Comparison of ENCODE assay signal across 14 cellular contexts in genomic region chr1:22916469-22916817, GRCh38. TPM values are rescaled to one million over a fixed set of nuclear protein-coding genes. Genes with fewer than 3 reads are reported as not detected.
A peak's percentile ranks its signal among the peaks of the same experiment; 100 is the strongest.
DNase-seq lines count a peak whose midpoint lies in the region; ATAC-seq and TF ChIP-seq lines count a peak whose summit lies in the region.
"Had no signal": no experiment of that assay in that cellular context is flagged by ENCODE, and none has a peak within 500 bp of the region (broad histone marks: within the 10 kb centered on the region; RNA-seq: fewer than 3 reads in every experiment).

No MANE protein-coding gene starts in this region.

- no peak overlapping the region for H3K27ac ChIP-seq in substantia nigra (ENCODE audit: low read depth, low read length, poor library complexity, severe bottlenecking)
- H3K27ac ChIP-seq: adrenal gland had no signal

- H3K27me3 Mint-ChIP-seq in Calu3 (ENCODE audit: unreplicated experiment): peaks cover 14% of the 10 kb centered on the region

- no TSS peak for BruUV-seq in Calu3 (replicated peaks; lab: Mats Ljungman, UMichigan)

- DNase-seq in NCI-H1417 (lab: John Stamatoyannopoulos, UW) (peak; percentile 29 to 85 (median 71)), NCI-H1417 treated with DMSO at 0.1 percent for 48 hours (lab: John Stamatoyannopoulos, UW) (no peak), NCI-H345 treated with DMSO at 0.1 percent for 48 hours (lab: John Stamatoyannopoulos, UW; ENCODE audit: unreplicated experiment) (peak; percentile 79), substantia nigra (lab: John Stamatoyannopoulos, UW) (peak in 26 of 49 donors; percentile 6 to 58 (median 24)), Calu3 (no peak)
- DNase-seq in activated naive CD4-positive, alpha-beta T cell treated with anti-CD3 and anti-CD28 coated beads, Interleukin-2, amount 50 U/mL, for 16 hours: no peak
- DNase-seq: 8988T; adrenal gland; NK-92 treated with Interleukin-12 subunit alpha and Interleukin-12 subunit beta, amount 100 ng/mL, for 24 hours; T-cell had no signal

- intact Hi-C loops in Calu3 (cut with micrococcal nuclease; ENCODE audit: unreplicated experiment): no loop called here

- H3K9me3 Mint-ChIP-seq in Calu3 (ENCODE audit: low read depth, unreplicated experiment): no peaks in the 10 kb centered on the region
- H3K9me3 Mint-ChIP-seq: nephron, T-cell had no signal

- TF ChIP-seq CTCF in Calu3 (IDR thresholded peaks at IDR 0.05; ENCODE audit: unreplicated experiment): no peak

- CTCF ChIA-PET in Calu3 (lab: Charles Lee): no interaction called here

- ATAC-seq in esophagus mucosa (peak; percentile 83), GM18520 (IDR thresholded peaks at IDR 0.05; ENCODE audit: unreplicated experiment) (no peak)
- ATAC-seq: T-cell had no signal

- H3K4me1 Mint-ChIP-seq in Calu3 (ENCODE audit: low read depth, unreplicated experiment): no peaks in the 10 kb centered on the region
- H3K4me1 Mint-ChIP-seq: T-cell had no signal

- H3K27ac Mint-ChIP-seq in Calu3 (ENCODE audit: unreplicated experiment): no peak overlapping the region
- H3K27ac Mint-ChIP-seq: T-cell had no signal

- no peak overlapping the region for H3K4me3 Mint-ChIP-seq in Calu3 (ENCODE audit: low read depth, unreplicated experiment)
- H3K4me3 Mint-ChIP-seq: nephron, T-cell had no signal

- H3K36me3 Mint-ChIP-seq in Calu3 (ENCODE audit: insufficient read depth, unreplicated experiment): no peaks in the 10 kb centered on the region
- H3K36me3 Mint-ChIP-seq: T-cell had no signal

RNA-seq across cellular contexts. Expression of gene LACTBL1, which starts 56.2 kb away (rescaled TPM):
- not detected for total RNA-seq in esophagus mucosa
- not detected in 2 replicates for total RNA-seq in Calu3 (2022)
- total RNA-seq: activated CD8-positive, alpha-beta memory T cell treated with anti-CD3 and anti-CD28 coated beads for 36 hours; adrenal gland; T-cell had no signal

Comparison
In these comparisons a context has a peak if more than half of its experiments do, and no peak if none do; other contexts are left out.
1. DNase-seq: peak in NCI-H1417 (3 of 3), NCI-H345 treated with DMSO at 0.1 percent for 48 hours (single experiment) and substantia nigra (26 of 49); none in NCI-H1417 treated with DMSO at 0.1 percent for 48 hours (single experiment), activated naive CD4-positive, alpha-beta T cell treated with anti-CD3 and anti-CD28 coated beads, Interleukin-2, amount 50 U/mL, for 16 hours (single experiment) and Calu3 (single experiment).